7 cellular contexts compared by ENCODE assay signal in the genomic region with DNA sequence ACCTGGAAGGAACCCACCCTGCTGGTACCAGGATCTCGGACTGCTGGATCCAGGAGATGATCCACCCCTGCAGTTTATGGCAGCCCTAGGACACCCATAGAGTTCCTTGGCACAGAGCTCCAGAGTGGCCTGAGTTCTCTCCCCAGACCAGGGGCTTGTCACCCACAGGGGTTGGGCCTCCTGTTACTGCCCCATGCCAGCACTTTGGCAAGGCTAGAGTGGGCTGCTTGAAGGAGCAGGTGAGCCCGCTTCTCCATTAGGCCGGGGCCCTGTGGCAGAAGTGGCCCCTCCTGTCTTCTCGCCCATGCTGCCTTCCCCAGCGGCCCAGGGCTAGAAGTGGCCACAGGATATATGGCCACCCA.
DNase-seq lines count a peak whose midpoint lies in the region; ATAC-seq and TF ChIP-seq lines count a peak whose summit lies in the region.
"Not testable (repeated sequence)": the region's sequence is repeated elsewhere in the genome, so short reads cannot be mapped to it uniquely, and the experiment has no call there.

No MANE protein-coding gene starts in this region.

- not testable (repeated sequence) for H3K56ac ChIP-seq in mesendoderm (ENCODE audit: low read length)

- H3K18ac ChIP-seq in mesendoderm (ENCODE audit: low read length), result not testable (repeated sequence)

- POLR2A ChIA-PET in activated CD4-positive, alpha-beta memory T cell treated with anti-CD3 and anti-CD28 coated beads for 36 hours (lab: Charles Lee), result not testable (repeated sequence)

- not testable (repeated sequence) for H4K8ac ChIP-seq in mesendoderm (ENCODE audit: low read depth, low read length)

- intact Hi-C loops in activated CD4-positive, alpha-beta memory T cell treated with anti-CD3 and anti-CD28 coated beads for 36 hours (cut with micrococcal nuclease); right cardiac atrium (cut with DNase I): not testable (repeated sequence)

- H3K4ac ChIP-seq in mesendoderm (ENCODE audit: low read depth, low read length), result not testable (repeated sequence)

- not testable (repeated sequence) for H3K36me3 ChIP-seq in mesendoderm (ENCODE audit: control insufficient read depth, insufficient read depth, low read length)

- H3K27ac Mint-ChIP-seq in activated CD4-positive, alpha-beta memory T cell treated with anti-CD3 and anti-CD28 coated beads for 36 hours; type B pancreatic cell: not testable (repeated sequence)

- not testable (repeated sequence) for H3K4me3 Mint-ChIP-seq in activated CD4-positive, alpha-beta memory T cell treated with anti-CD3 and anti-CD28 coated beads for 36 hours; type B pancreatic cell

- not testable (repeated sequence) for H3K4me3 ChIP-seq in coronary artery; right cardiac atrium (ENCODE audit: low read length)
- peak overlapping the region; percentile 12 for H3K4me3 ChIP-seq in mesendoderm (ENCODE audit: low read length)

- H3K36me3 Mint-ChIP-seq in activated CD4-positive, alpha-beta memory T cell treated with anti-CD3 and anti-CD28 coated beads for 36 hours; type B pancreatic cell: not testable (repeated sequence)

- peaks cover 30% of the 10 kb centered on the region for H3K9me3 Mint-ChIP-seq in activated CD4-positive, alpha-beta memory T cell treated with anti-CD3 and anti-CD28 coated beads for 36 hours
- peaks cover 23% of the 10 kb centered on the region for H3K9me3 Mint-ChIP-seq in type B pancreatic cell

- TF ChIP-seq CTCF in GM10266 (IDR thresholded peaks at IDR 0.05; ENCODE audit: control insufficient read depth, insufficient read depth, low read depth, missing control alignments); coronary artery (IDR thresholded peaks at IDR 0.05); type B pancreatic cell (conservative IDR thresholded peaks at IDR 0.05): not testable (repeated sequence)

- H3K79me1 ChIP-seq in mesendoderm (ENCODE audit: low read length), result not testable (repeated sequence)

- not testable (repeated sequence) for H4K5ac ChIP-seq in mesendoderm (ENCODE audit: low read length)

- not testable (repeated sequence) for H3K27me3 ChIP-seq in right cardiac atrium (ENCODE audit: control insufficient read depth, insufficient read depth); mesendoderm (ENCODE audit: insufficient read depth, low read length, poor library complexity)

- H2BK120ac ChIP-seq in mesendoderm (ENCODE audit: low read depth, low read length), result not testable (repeated sequence)

- not testable (repeated sequence) for H3K9ac ChIP-seq in mesendoderm (ENCODE audit: low read length)

- peak; percentile 6 for DNase-seq in GM10266 (ENCODE audit: extremely low spot score)
- peak; percentile 8 for DNase-seq in activated CD4-positive, alpha-beta memory T cell treated with anti-CD3 and anti-CD28 coated beads for 36 hours
- DNase-seq in coronary artery (ENCODE audit: low spot score), result peak; percentile 69
- peak in 2 of 3 donors; percentile 31 to 45 for DNase-seq in right cardiac atrium
- DNase-seq in mesendoderm, result not testable (repeated sequence)
- peak; percentile 3 for DNase-seq in retina
- peak; percentile 69 for DNase-seq in type B pancreatic cell (ENCODE audit: extremely low spot score, unreplicated experiment)

- H2BK5ac ChIP-seq in mesendoderm (ENCODE audit: low read length), result not testable (repeated sequence)

- not testable (repeated sequence) for H3K4me1 Mint-ChIP-seq in activated CD4-positive, alpha-beta memory T cell treated with anti-CD3 and anti-CD28 coated beads for 36 hours (ENCODE audit: low read depth); type B pancreatic cell (ENCODE audit: unreplicated experiment)

- H2AK5ac ChIP-seq in mesendoderm (ENCODE audit: low read length), result not testable (repeated sequence)

- not testable (repeated sequence) for H3K4me1 ChIP-seq in right cardiac atrium (ENCODE audit: control insufficient read depth, insufficient read depth, low read length); mesendoderm (ENCODE audit: control insufficient read depth, low read depth, low read length)

- not testable (repeated sequence) for H3K23ac ChIP-seq in mesendoderm (ENCODE audit: low read length)

- not testable (repeated sequence) for H3K4me2 ChIP-seq in mesendoderm (ENCODE audit: low read length)

- not testable (repeated sequence) for H2BK15ac ChIP-seq in mesendoderm (replicated peaks; ENCODE audit: low read depth)

- not testable (repeated sequence) for H3K27ac ChIP-seq in coronary artery; right cardiac atrium (ENCODE audit: low read length); mesendoderm (ENCODE audit: low read depth, low read length)

- not testable (repeated sequence) for H3K79me2 ChIP-seq in mesendoderm (ENCODE audit: control insufficient read depth, insufficient read depth, low read length)

- WGBS in right cardiac atrium, result 84% methylated on average over 5 of the region's 5 CpGs
- WGBS in mesendoderm (ENCODE audit: extremely low coverage, insufficient coverage, low lambda C conversion rate), result no CpG with 5 or more reads among the region's 5 CpGs

- H3K9me3 ChIP-seq in right cardiac atrium (ENCODE audit: control insufficient read depth, low read length), result not testable (repeated sequence)

- not testable (repeated sequence) for ATAC-seq in right cardiac atrium

- H3K27me3 Mint-ChIP-seq in activated CD4-positive, alpha-beta memory T cell treated with anti-CD3 and anti-CD28 coated beads for 36 hours, result peaks cover 31% of the 10 kb centered on the region
- not testable (repeated sequence) for H3K27me3 Mint-ChIP-seq in type B pancreatic cell

- CTCF ChIA-PET in activated CD4-positive, alpha-beta memory T cell treated with anti-CD3 and anti-CD28 coated beads for 36 hours (lab: Charles Lee), result not testable (repeated sequence)
